20 cellular contexts compared by ENCODE assay signal in the genomic region with DNA sequence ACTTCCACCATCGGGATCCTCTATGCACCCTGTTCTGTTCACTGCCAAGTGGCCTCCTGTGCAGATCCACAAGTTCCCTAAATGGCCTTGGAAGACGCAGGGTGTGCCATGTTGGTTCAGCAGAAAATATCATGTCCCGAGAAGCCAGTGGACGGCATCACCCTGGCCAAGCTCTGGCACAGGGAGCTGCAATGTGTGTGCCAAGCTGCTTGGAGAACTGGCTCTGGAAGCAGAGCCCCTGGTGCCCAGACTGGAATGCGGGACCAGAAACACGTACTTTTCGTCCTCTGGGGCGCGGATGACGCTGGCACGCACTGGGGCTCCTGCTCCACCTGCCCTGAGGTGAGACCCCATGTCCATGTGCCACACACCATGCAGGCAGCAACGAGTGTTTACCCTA.
DNase-seq lines count a peak whose midpoint lies in the region; ATAC-seq and TF ChIP-seq lines count a peak whose summit lies in the region.
"Had no signal": no experiment of that assay in that cellular context is flagged by ENCODE, and none has a peak within 500 bp of the region (broad histone marks: within the 10 kb centered on the region; RNA-seq: fewer than 3 reads in every experiment).

No MANE protein-coding gene starts in this region.

- no peak for TF ChIP-seq POLR2A in HCT116 (IDR thresholded peaks at IDR 0.05; ENCODE audit: borderline replicate concordance, extremely low read depth, insufficient read depth, insufficient read length)

- H3F3A ChIP-seq in PC-9 (ENCODE audit: insufficient read depth, low read depth) = peaks cover 15% of the 10 kb centered on the region; the same call in 1 of the 2 replicates

- RAD21 ChIA-PET in HCT116 (lab: Charles Lee; ENCODE audit: low non-redundant PET in 1 of 2, low total read pairs in 2 of 2, uncharacterized antibody in 2 of 2, unreplicated experiment in 2 of 2) = no interaction called here

- POLR2A ChIA-PET in HCT116 (lab: Charles Lee) = no interaction called here
- POLR2A ChIA-PET in PC-9 (lab: Charles Lee; ENCODE audit: unreplicated experiment) = interaction anchor here (0.9 kb wide), 1 partner anchor 76 kb away, joined by 9 read pairs; no protein-coding TSS in a partner anchor

- H3K36me3 ChIP-seq in right atrium auricular region = no peaks in the 10 kb centered on the region
- H3K36me3 ChIP-seq in HCT116 (ENCODE audit: control insufficient read depth in 1 of 2, insufficient read depth in 2 of 2, low read length in 2 of 2) = no peaks in the 10 kb centered on the region
- H3K36me3 ChIP-seq in PC-9 (ENCODE audit: low read depth) = no peaks in the 10 kb centered on the region
- H3K36me3 ChIP-seq in BE2C = no peaks in the 10 kb centered on the region
- no peaks in the 10 kb centered on the region for H3K36me3 ChIP-seq in hepatocyte (replicated peaks; ENCODE audit: insufficient read depth, low read depth)
- H3K36me3 ChIP-seq: HAP-1 had no signal

- no peaks in the 10 kb centered on the region for H3K9me3 ChIP-seq in right atrium auricular region
- H3K9me3 ChIP-seq in HCT116 (ENCODE audit: control insufficient read depth in 1 of 2, insufficient read depth in 1 of 2, low read depth in 1 of 2, low read length in 2 of 2) = no peaks in the 10 kb centered on the region
- H3K9me3 ChIP-seq in PC-9 (ENCODE audit: insufficient read depth, low read depth) = no peaks in the 10 kb centered on the region
- H3K9me3 ChIP-seq in BE2C = no peaks in the 10 kb centered on the region
- H3K9me3 ChIP-seq in hepatocyte (ENCODE audit: low read depth) = no peaks in the 10 kb centered on the region
- H3K9me3 ChIP-seq: HAP-1 had no signal

- no peak overlapping the region for H3K4me2 ChIP-seq in HCT116 (ENCODE audit: low read length)
- H3K4me2 ChIP-seq in PC-9 = no peak overlapping the region
- no peak overlapping the region for H3K4me2 ChIP-seq in hepatocyte

- no peak overlapping the region for H3K27ac ChIP-seq in right atrium auricular region
- H3K27ac ChIP-seq in HCT116 (ENCODE audit: low read depth, low read length) = no peak overlapping the region
- no peak overlapping the region for H3K27ac ChIP-seq in PC-9
- no peak overlapping the region for H3K27ac ChIP-seq in hepatocyte
- H3K27ac ChIP-seq: HL-60 had no signal

- H4K20me1 ChIP-seq in HCT116 (ENCODE audit: insufficient read depth) (no peaks in the 10 kb centered on the region), PC-9 (ENCODE audit: insufficient read depth) (no peaks in the 10 kb centered on the region), hepatocyte (ENCODE audit: insufficient read depth, poor library complexity, severe bottlenecking) (no peaks in the 10 kb centered on the region)

- 84% methylated on average over 12 of the region's 12 CpGs for WGBS in hepatocyte (ENCODE audit: low lambda C conversion rate, missing lambda C conversion rate)

- CTCF ChIA-PET in HCT116 (lab: Charles Lee) (no interaction called here), PC-9 (lab: Charles Lee) (no interaction called here)

- no peaks in the 10 kb centered on the region for H3K79me2 ChIP-seq in HCT116 (ENCODE audit: insufficient read depth, low read length)
- H3K79me2 ChIP-seq in PC-9 (ENCODE audit: low read depth) = no peaks in the 10 kb centered on the region
- H3K79me2 ChIP-seq in hepatocyte = no peaks in the 10 kb centered on the region

- DNase-seq in Right ventricle myocardium superior = peak; percentile 49
- no peak for DNase-seq in right atrium auricular region (ENCODE audit: low spot score)
- DNase-seq in HCT116 (ENCODE audit: low read depth, low spot score) = no peak
- peak; percentile 54 for DNase-seq in left ventricle myocardium superior
- no peak for DNase-seq in PC-9
- DNase-seq in BE2C = no peak
- no peak for DNase-seq in hepatocyte (ENCODE audit: low spot score)
- DNase-seq: 8988T; C1 segment of cervical spinal cord; CD4-positive, CD25-positive, alpha-beta regulatory T cell; CD8-positive, alpha-beta memory T cell; COR-L47; DMS 273 treated with DMSO at 0.1 percent for 48 hours; DMS53; DND-41; EL; IMR-90 had no signal

- H3K27me3 ChIP-seq in right atrium auricular region (no peaks in the 10 kb centered on the region), HCT116 (ENCODE audit: insufficient read depth, low read length) (peaks cover 5% of the 10 kb centered on the region; the same call in 1 of the 2 replicates), PC-9 (ENCODE audit: insufficient read depth, low read depth) (no peaks in the 10 kb centered on the region), BE2C (no peaks in the 10 kb centered on the region), hepatocyte (no peaks in the 10 kb centered on the region)

- H2AFZ ChIP-seq in HCT116 (ENCODE audit: low read depth, low read length, poor library complexity, severe bottlenecking) (no peak overlapping the region), PC-9 (no peak overlapping the region), hepatocyte (no peak overlapping the region)

- ATAC-seq in Right ventricle myocardium superior (ENCODE audit: poor library complexity) (peak; percentile 62), HCT116 (0 out of 2 replicates have a peak, but pooled peaks have one; percentile 11), left ventricle myocardium superior (peak; percentile 67)
- ATAC-seq: GM12878 had no signal

- H3K4me1 ChIP-seq in right atrium auricular region (peaks cover 0 to 9% of the 10 kb centered on the region in 2 donors), HCT116 (ENCODE audit: control insufficient read depth in 1 of 2, insufficient read depth in 2 of 2, low read length in 2 of 2) (peaks cover 4 to 6% of the 10 kb centered on the region in 2 experiments; a peak in 2 of 4 replicates), PC-9 (replicated peaks; ENCODE audit: insufficient read depth) (peaks cover 20% of the 10 kb centered on the region), BE2C (no peaks in the 10 kb centered on the region), hepatocyte (ENCODE audit: insufficient read depth) (peaks cover 5% of the 10 kb centered on the region)
- H3K4me1 ChIP-seq: HAP-1 had no signal

- no peak overlapping the region for H3K9ac ChIP-seq in HCT116 (ENCODE audit: low read length)

- TF ChIP-seq CTCF in right atrium auricular region (IDR thresholded peaks at IDR 0.05) = no peak
- no peak for TF ChIP-seq CTCF in HCT116 (IDR thresholded peaks at IDR 0.05 in 2 of 3, conservative IDR thresholded peaks at IDR 0.05 in 1 of 3; ENCODE audit: borderline replicate concordance in 1 of 3, insufficient read depth in 1 of 3, low read depth in 2 of 3, low read length in 2 of 3)
- no peak for TF ChIP-seq CTCF in PC-9 (conservative IDR thresholded peaks at IDR 0.05)
- TF ChIP-seq CTCF in BE2C (IDR thresholded peaks at IDR 0.05; ENCODE audit: low read depth, low read length) = no peak
- TF ChIP-seq CTCF in hepatocyte (IDR thresholded peaks at IDR 0.05; ENCODE audit: poor library complexity) = no peak

- intact Hi-C loops in Right ventricle myocardium superior (cut with DNase I) (loop anchor here (10.0 kb wide), 2 partner anchors 56 to 284 kb away; no protein-coding TSS in a partner anchor), HCT116 (cut with micrococcal nuclease) (no loop called here), left ventricle myocardium superior (cut with micrococcal nuclease) (no loop called here), PC-9 (cut with micrococcal nuclease; ENCODE audit: unreplicated experiment) (no loop called here)

- TF ChIP-seq RAD21 in HCT116 (IDR thresholded peaks at IDR 0.05; ENCODE audit: low read depth) = no peak

- H3K4me3 ChIP-seq in right atrium auricular region = no peak overlapping the region
- no peak overlapping the region for H3K4me3 ChIP-seq in HCT116 (replicated peaks in 1 of 2; ENCODE audit: low read depth in 1 of 2, low read length in 2 of 2)
- no peak overlapping the region for H3K4me3 ChIP-seq in PC-9
- no peak overlapping the region for H3K4me3 ChIP-seq in BE2C (ENCODE audit: low read depth, low read length)
- H3K4me3 ChIP-seq in hepatocyte = no peak overlapping the region
- H3K4me3 ChIP-seq: GM12878, HAP-1 had no signal

- no peaks in the 10 kb centered on the region for H3K9me2 ChIP-seq in HCT116 (ENCODE audit: insufficient read depth)
- no peaks in the 10 kb centered on the region for H3K9me2 ChIP-seq in PC-9 (ENCODE audit: insufficient read depth)
- H3K9me2 ChIP-seq in hepatocyte (replicated peaks; ENCODE audit: insufficient read depth) = no peaks in the 10 kb centered on the region

- BruUV-seq in HCT116 (replicated peaks; lab: Mats Ljungman, UMichigan) = no TSS peak
- no TSS peak for BruUV-seq in PC-9 (replicated peaks; lab: Mats Ljungman, UMichigan)

TF ChIP-seq in HCT116, 20 proteins besides CTCF, POLR2A, EP300 and RAD21 (continues in another document):
- TF ChIP-seq EZH2 (IDR thresholded peaks at IDR 0.05) = no peak
- TF ChIP-seq POLR2AphosphoS5 (IDR thresholded peaks at IDR 0.05; ENCODE audit: low read depth, low read length) = no peak
- TF ChIP-seq, protein P1, sequence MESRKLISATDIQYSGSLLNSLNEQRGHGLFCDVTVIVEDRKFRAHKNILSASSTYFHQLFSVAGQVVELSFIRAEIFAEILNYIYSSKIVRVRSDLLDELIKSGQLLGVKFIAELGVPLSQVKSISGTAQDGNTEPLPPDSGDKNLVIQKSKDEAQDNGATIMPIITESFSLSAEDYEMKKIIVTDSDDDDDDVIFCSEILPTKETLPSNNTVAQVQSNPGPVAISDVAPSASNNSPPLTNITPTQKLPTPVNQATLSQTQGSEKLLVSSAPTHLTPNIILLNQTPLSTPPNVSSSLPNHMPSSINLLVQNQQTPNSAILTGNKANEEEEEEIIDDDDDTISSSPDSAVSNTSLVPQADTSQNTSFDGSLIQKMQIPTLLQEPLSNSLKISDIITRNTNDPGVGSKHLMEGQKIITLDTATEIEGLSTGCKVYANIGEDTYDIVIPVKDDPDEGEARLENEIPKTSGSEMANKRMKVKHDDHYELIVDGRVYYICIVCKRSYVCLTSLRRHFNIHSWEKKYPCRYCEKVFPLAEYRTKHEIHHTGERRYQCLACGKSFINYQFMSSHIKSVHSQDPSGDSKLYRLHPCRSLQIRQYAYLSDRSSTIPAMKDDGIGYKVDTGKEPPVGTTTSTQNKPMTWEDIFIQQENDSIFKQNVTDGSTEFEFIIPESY (IDR thresholded peaks at IDR 0.05; ENCODE audit: extremely low read depth, insufficient replicate concordance, low read length) = no peak
- TF ChIP-seq CEBPB (IDR thresholded peaks at IDR 0.05; ENCODE audit: low read depth) = no peak
- no peak for TF ChIP-seq CBX3 (IDR thresholded peaks at IDR 0.05; ENCODE audit: low read depth)
- TF ChIP-seq SP1 (IDR thresholded peaks at IDR 0.05; ENCODE audit: low read depth) = no peak
- TF ChIP-seq ZNF274 (IDR thresholded peaks at IDR 0.05; ENCODE audit: low read depth, low read length) = no peak
- TF ChIP-seq ATF3 (IDR thresholded peaks at IDR 0.05) = no peak
- no peak for TF ChIP-seq SRF (IDR thresholded peaks at IDR 0.05; ENCODE audit: low read depth)
- TF ChIP-seq YY1 (IDR thresholded peaks at IDR 0.05; ENCODE audit: extremely low read depth, insufficient replicate concordance, low read depth, low read length) = no peak
- TF ChIP-seq SIN3A (IDR thresholded peaks at IDR 0.05; ENCODE audit: low read depth) = no peak
- TF ChIP-seq EZH2phosphoT487 (IDR thresholded peaks at IDR 0.05; ENCODE audit: borderline replicate concordance) = no peak

Comparison
In these comparisons a context has a peak if more than half of its experiments do, and no peak if none do; other contexts are left out.
1. DNase-seq: peak in Right ventricle myocardium superior (single experiment) and left ventricle myocardium superior (single experiment); none in right atrium auricular region (single experiment), HCT116 (single experiment), PC-9 (0 of 2), BE2C (single experiment) and hepatocyte (single experiment).
2. ATAC-seq: peak in every context shown above with its lines; median percentile 67 in left ventricle myocardium superior; 62 in Right ventricle myocardium superior; 11 in HCT116.